21 cellular contexts compared by ENCODE assay signal in the genomic region with DNA sequence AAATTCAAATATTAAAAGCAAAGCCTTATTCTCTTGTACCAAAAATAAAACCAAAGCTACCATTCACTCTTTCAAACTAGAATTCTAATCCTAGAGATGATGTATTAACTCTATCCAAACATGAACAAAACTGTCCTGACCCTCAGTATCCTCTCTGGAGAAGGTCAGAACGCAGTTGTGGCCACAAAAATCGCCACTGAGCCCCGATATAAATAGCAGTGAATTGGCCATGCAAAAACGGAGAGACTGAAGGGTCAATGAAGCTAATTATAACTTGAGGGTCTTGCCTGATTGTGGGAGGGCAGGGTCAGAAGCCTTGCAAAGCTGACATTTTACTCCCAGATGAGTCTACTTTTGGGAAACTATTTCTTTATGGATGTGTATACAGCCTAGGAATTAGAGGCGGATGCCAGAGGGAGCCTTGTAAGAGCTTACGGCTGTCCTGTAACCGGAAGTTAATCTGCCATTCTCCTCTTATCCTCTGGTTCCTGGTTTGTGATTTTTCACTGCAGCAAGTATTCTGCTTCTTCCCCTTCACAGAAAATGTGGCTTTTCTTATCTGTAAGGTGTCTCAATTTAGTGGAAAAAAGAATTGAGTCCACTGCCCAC. TPM values are rescaled to one million over a fixed set of nuclear protein-coding genes. Genes with fewer than 3 reads are reported as not detected.
A peak's percentile ranks its signal among the peaks of the same experiment; 100 is the strongest.
DNase-seq lines count a peak whose midpoint lies in the region; ATAC-seq, FAIRE-seq and TF ChIP-seq lines count a peak whose summit lies in the region.
"Had no signal": no experiment of that assay in that cellular context is flagged by ENCODE, and none has a peak within 500 bp of the region (broad histone marks: within the 10 kb centered on the region; RNA-seq: fewer than 3 reads in every experiment).

No MANE protein-coding gene starts in this region.

- H3K36me3 ChIP-seq in H1 (ENCODE audit: control insufficient read depth in 2 of 4, insufficient read depth in 4 of 4, low read length in 3 of 4) = no peaks in the 10 kb centered on the region
- no peaks in the 10 kb centered on the region for H3K36me3 ChIP-seq in HepG2 (replicated peaks in 1 of 2; ENCODE audit: control insufficient read depth in 1 of 2, insufficient read depth in 2 of 2, low read length in 2 of 2)
- H3K36me3 ChIP-seq: ascending aorta, uterus had no signal

- H2BK120ac ChIP-seq in H1 (replicated peaks; ENCODE audit: low read depth, low read length) = no peak overlapping the region

- no peaks in the 10 kb centered on the region for H3K36me3 Mint-ChIP-seq in activated T-cell treated with anti-CD3 and anti-CD28 coated beads, Interleukin-2, amount 50 U/mL, for 24 hours (ENCODE audit: low read depth)

- H3K4me1 ChIP-seq in H1 (replicated peaks in 1 of 4; ENCODE audit: control insufficient read depth in 3 of 4, insufficient read depth in 4 of 4, low read length in 3 of 4) = no peaks in the 10 kb centered on the region
- 0 out of 2 replicates have a peak, but pooled peaks cover 7% of the 10 kb centered on the region for H3K4me1 ChIP-seq in HepG2 (ENCODE audit: insufficient read depth, low read length)
- H3K4me1 ChIP-seq: ascending aorta, uterus had no signal

- no peak overlapping the region for H2BK5ac ChIP-seq in H1 (ENCODE audit: low read depth, low read length)

- H3K23me2 ChIP-seq in H1 (ENCODE audit: low read depth, low read length) = no peaks in the 10 kb centered on the region

- ATAC-seq in HepG2 = peak; percentile 37; the same call in 2 of the 3 replicates
- ATAC-seq in HG03457 (IDR thresholded peaks at IDR 0.05; ENCODE audit: unreplicated experiment) = no peak
- ATAC-seq in HG02840 (IDR thresholded peaks at IDR 0.05; ENCODE audit: low FRiP score, unreplicated experiment) = no peak
- ATAC-seq: HCT116; stimulated activated naive CD8-positive, alpha-beta T cell treated with anti-CD3 and anti-CD28 coated beads, Interleukin-15, amount 100 ng/mL, for 72 hours had no signal

- H3K9me3 ChIP-seq in H1 (ENCODE audit: insufficient read depth in 2 of 2, low read depth in 1 of 2, low read length in 1 of 2) = no peaks in the 10 kb centered on the region
- no peaks in the 10 kb centered on the region for H3K9me3 ChIP-seq in HepG2 (ENCODE audit: low read length)
- H3K9me3 ChIP-seq: ascending aorta, SK-N-SH, uterus had no signal

- no peak overlapping the region for H2AK5ac ChIP-seq in H1 (ENCODE audit: low read depth, low read length)

- no peak overlapping the region for H2BK15ac ChIP-seq in H1 (ENCODE audit: low read length)

- H4K20me1 ChIP-seq in H1 (replicated peaks in 1 of 2; ENCODE audit: control insufficient read depth in 1 of 2, insufficient read depth in 2 of 2, low read length in 2 of 2) = no peaks in the 10 kb centered on the region
- H4K20me1 ChIP-seq in HepG2 (ENCODE audit: insufficient read depth, low read length) = no peaks in the 10 kb centered on the region

- no peak overlapping the region for H3K27ac Mint-ChIP-seq in activated T-cell treated with anti-CD3 and anti-CD28 coated beads, Interleukin-2, amount 50 U/mL, for 24 hours
- H3K27ac Mint-ChIP-seq: activated CD4-positive, alpha-beta T cell treated with anti-CD3 and anti-CD28 coated beads, Interleukin-2, amount 10 ng/mL, durations not matched to agents 7 days and 5 days; nephron progenitor cell; stimulated activated naive CD8-positive, alpha-beta T cell treated with anti-CD3 and anti-CD28 coated beads, Interleukin-15, amount 100 ng/mL, for 72 hours had no signal

- BruUV-seq in HepG2 (replicated peaks; lab: Mats Ljungman, UMichigan) = no TSS peak

- TF ChIP-seq EP300 in H1 (IDR thresholded peaks at IDR 0.05; ENCODE audit: borderline replicate concordance in 1 of 2, low read depth in 2 of 2, low read length in 2 of 2) (no peak), HepG2 (IDR thresholded peaks at IDR 0.05; ENCODE audit: low read depth in 2 of 2, low read length in 2 of 2) (no peak), HepG2 (CRISPR knock-in tag; IDR thresholded peaks at IDR 0.05; ENCODE audit: borderline replicate concordance) (no peak)

- no peak for TF ChIP-seq CTCF in H1 (IDR thresholded peaks at IDR 0.05; ENCODE audit: control extremely low read depth in 1 of 3, insufficient read depth in 1 of 3, low read depth in 1 of 3, low read length in 3 of 3)
- no peak for TF ChIP-seq CTCF in HepG2 (CRISPR knock-in tag; IDR thresholded peaks at IDR 0.05)

- H3K27me3 ChIP-seq in H1 (replicated peaks in 1 of 4; ENCODE audit: control insufficient read depth in 3 of 4, extremely low read depth in 1 of 4, insufficient read depth in 3 of 4, low read length in 3 of 4) (no peaks in the 10 kb centered on the region), HepG2 (ENCODE audit: control insufficient read depth in 1 of 2, insufficient read depth in 2 of 2, low read length in 2 of 2) (peaks cover 0 to 12% of the 10 kb centered on the region in 2 experiments; a peak in 3 of 5 replicates)
- H3K27me3 ChIP-seq: ascending aorta, uterus had no signal

- no peak overlapping the region for H3K18ac ChIP-seq in H1 (ENCODE audit: extremely low read depth, low read length)

- no peak overlapping the region for H4K8ac ChIP-seq in H1 (ENCODE audit: extremely low read depth, insufficient read depth, low read length)

- H3K14ac ChIP-seq in H1 (ENCODE audit: insufficient read length) = no peak overlapping the region

- TF ChIP-seq RAD21 in H1 (IDR thresholded peaks at IDR 0.05 in 1 of 2, conservative IDR thresholded peaks at IDR 0.05 in 1 of 2; ENCODE audit: low read depth in 2 of 2, low read length in 2 of 2) = no peak
- no peak for TF ChIP-seq RAD21 in HepG2 (CRISPR knock-in tag; IDR thresholded peaks at IDR 0.05)

- H3K4me2 ChIP-seq in H1 (ENCODE audit: insufficient read depth in 1 of 2, low read depth in 2 of 2, low read length in 2 of 2) = no peak overlapping the region
- peak overlapping the region; percentile 42 for H3K4me2 ChIP-seq in HepG2 (ENCODE audit: low read depth, low read length)
- H3K4me2 ChIP-seq: SK-N-SH had no signal

- intact Hi-C loops in HepG2 (cut with micrococcal nuclease; ENCODE audit: unreplicated experiment) = no loop called here

- no peaks in the 10 kb centered on the region for H3K79me2 ChIP-seq in H1 (ENCODE audit: control insufficient read depth in 1 of 2, insufficient read depth in 2 of 2, low read length in 2 of 2)
- H3K79me2 ChIP-seq in HepG2 (ENCODE audit: insufficient read depth, low read length) = no peaks in the 10 kb centered on the region

- no peak overlapping the region for H3K4ac ChIP-seq in H1 (replicated peaks; ENCODE audit: insufficient read length, low read depth, low read length)

- DNase-seq in CD1c-positive myeloid dendritic cell (ENCODE audit: extremely low spot score) = peak; percentile 29
- DNase-seq in OCI-M1 (lab: John Stamatoyannopoulos, UW) = peak; percentile 46
- DNase-seq in H1 (ENCODE audit: low read depth in 1 of 2, low spot score in 2 of 2) = no peak
- no peak for DNase-seq in HepG2 (ENCODE audit: low spot score)
- no peak for DNase-seq in activated T-cell treated with anti-CD3 and anti-CD28 coated beads, Interleukin-2, amount 50 U/mL, for 24 hours
- DNase-seq in SHP77 treated with DMSO at 0.1 percent for 48 hours (lab: John Stamatoyannopoulos, UW) = no peak
- DNase-seq: activated CD4-positive, alpha-beta T cell treated with anti-CD3 and anti-CD28 coated beads, Interleukin-2, amount 10 ng/mL, durations not matched to agents 7 days and 5 days; activated naive CD4-positive, alpha-beta T cell; cortex of kidney; NCI-H187 treated with DMSO at 0.1 percent for 48 hours; NCI-H510A; nephron progenitor cell; SK-N-SH; stimulated activated naive CD8-positive, alpha-beta T cell treated with anti-CD3 and anti-CD28 coated beads, Interleukin-15, amount 100 ng/mL, for 72 hours; uterus had no signal

- H3K9me3 Mint-ChIP-seq in activated T-cell treated with anti-CD3 and anti-CD28 coated beads, Interleukin-2, amount 50 U/mL, for 24 hours = no peaks in the 10 kb centered on the region
- H3K9me3 Mint-ChIP-seq: activated CD4-positive, alpha-beta T cell treated with anti-CD3 and anti-CD28 coated beads, Interleukin-2, amount 10 ng/mL, durations not matched to agents 7 days and 5 days; nephron progenitor cell; stimulated activated naive CD8-positive, alpha-beta T cell treated with anti-CD3 and anti-CD28 coated beads, Interleukin-15, amount 100 ng/mL, for 72 hours had no signal

- FAIRE-seq in H1 (lab: Jason Lieb, UNC) (no peak), HepG2 (lab: Jason Lieb, UNC) (no peak)
- FAIRE-seq: GM19239, islet of Langerhans had no signal

- H2AFZ ChIP-seq in H1 (ENCODE audit: low read length) = peak overlapping the region; percentile 75; the same call in 1 of the 2 replicates
- H2AFZ ChIP-seq in HepG2 (ENCODE audit: low read length) = peak overlapping the region; percentile 16

- H3K79me1 ChIP-seq in H1 (ENCODE audit: low read depth, low read length) = no peaks in the 10 kb centered on the region

- no peak overlapping the region for H4K5ac ChIP-seq in H1 (ENCODE audit: insufficient read length, low read depth, low read length)

- POLR2A ChIA-PET in H1 (lab: Charles Lee; ENCODE audit: partially characterized antibody) = no interaction called here
- POLR2A ChIA-PET in HepG2 (lab: Yijun Ruan, JAX) = interaction anchor here (1.1 to 1.2 kb wide), 2 partner anchors 48 to 141 kb away, joined by 3 read pairs; a partner anchor contains a TSS

- H3K4me3 ChIP-seq in H1 (ENCODE audit: extremely low read depth in 1 of 4, insufficient read depth in 2 of 4, low read depth in 3 of 4, low read length in 4 of 4) (no peak overlapping the region), HepG2 (replicated peaks in 1 of 3; ENCODE audit: insufficient read depth in 1 of 3, low read depth in 2 of 3, low read length in 3 of 3) (0 out of 6 replicates have a peak overlapping the region, but pooled peaks of 1 of the 3 experiments have one; percentile 0)
- H3K4me3 ChIP-seq: ascending aorta, uterus had no signal

- H3K4me1 Mint-ChIP-seq in activated T-cell treated with anti-CD3 and anti-CD28 coated beads, Interleukin-2, amount 50 U/mL, for 24 hours (ENCODE audit: low read depth) = no peaks in the 10 kb centered on the region
- H3K4me1 Mint-ChIP-seq: activated CD4-positive, alpha-beta T cell treated with anti-CD3 and anti-CD28 coated beads, Interleukin-2, amount 10 ng/mL, durations not matched to agents 7 days and 5 days; nephron progenitor cell; stimulated activated naive CD8-positive, alpha-beta T cell treated with anti-CD3 and anti-CD28 coated beads, Interleukin-15, amount 100 ng/mL, for 72 hours had no signal

- CTCF ChIA-PET in H1 (lab: Charles Lee; ENCODE audit: partially characterized antibody) (interaction anchor here (0.8 to 5.1 kb wide), 8 partner anchors 21 to 465 kb away, joined by 3 to 33 read pairs (median 3); no protein-coding TSS in a partner anchor), HepG2 (lab: Yijun Ruan, JAX; ENCODE audit: low intra/inter-chr PET ratio, low total read pairs) (no interaction called here)

- no peak overlapping the region for H2BK12ac ChIP-seq in H1 (ENCODE audit: low read depth, low read length)

- TF ChIP-seq POLR2A in H1 (IDR thresholded peaks at IDR 0.05; ENCODE audit: control extremely low read depth in 1 of 2, low read depth in 2 of 2, low read length in 2 of 2) (no peak), HepG2 (IDR thresholded peaks at IDR 0.05; ENCODE audit: insufficient read depth in 1 of 2, low read depth in 2 of 2, low read length in 2 of 2) (no peak)

- H3K23ac ChIP-seq in H1 (ENCODE audit: insufficient read length) = no peak overlapping the region

- H4K91ac ChIP-seq in H1 (replicated peaks; ENCODE audit: insufficient read length, low read length) = no peak overlapping the region

- H3K27ac ChIP-seq in H1 (ENCODE audit: low read depth, low read length) (no peak overlapping the region), HepG2 (ENCODE audit: extremely low read length, insufficient read depth, low read length) (no peak overlapping the region)
- H3K27ac ChIP-seq: ascending aorta, uterus had no signal

- no peak overlapping the region for H2BK20ac ChIP-seq in H1 (ENCODE audit: low read length)

- H3K56ac ChIP-seq in H1 (replicated peaks; ENCODE audit: insufficient read length, low read depth, low read length) = no peak overlapping the region

- H3K9ac ChIP-seq in H1 (replicated peaks in 1 of 4; ENCODE audit: extremely low read depth in 1 of 4, low read depth in 3 of 4, low read length in 3 of 4) = no peak overlapping the region
- no peak overlapping the region for H3K9ac ChIP-seq in HepG2 (ENCODE audit: insufficient read depth, low read depth, low read length)
- H3K9ac ChIP-seq: SK-N-SH had no signal

- peaks cover 30% of the 10 kb centered on the region for H3K27me3 Mint-ChIP-seq in activated T-cell treated with anti-CD3 and anti-CD28 coated beads, Interleukin-2, amount 50 U/mL, for 24 hours
- H3K27me3 Mint-ChIP-seq: stimulated activated naive CD8-positive, alpha-beta T cell treated with anti-CD3 and anti-CD28 coated beads, Interleukin-15, amount 100 ng/mL, for 72 hours had no signal

- in situ Hi-C loops in HepG2 (cut with HindIII; ENCODE audit: extremely low pct_ligation_motif_present, low pct_unique_long_range_greater_than_20kb) = no loop called here

- 93% methylated on average over 7 of the region's 7 CpGs; no CpG with 5 or more reads in 1 of the 2 experiments for WGBS in H1 (ENCODE audit: extremely low coverage in 1 of 2, insufficient coverage in 1 of 2, insufficient read length in 1 of 2, insufficient replicate concordance in 2 of 2, low coverage in 1 of 2, low lambda C conversion rate in 2 of 2, missing lambda C conversion rate in 1 of 2), 2 experiments
- 34% methylated on average over 7 of the region's 7 CpGs for WGBS in HepG2 (ENCODE audit: low lambda C conversion rate)

- H3K4me3 Mint-ChIP-seq in activated T-cell treated with anti-CD3 and anti-CD28 coated beads, Interleukin-2, amount 50 U/mL, for 24 hours = no peak overlapping the region
- H3K4me3 Mint-ChIP-seq: activated CD4-positive, alpha-beta T cell treated with anti-CD3 and anti-CD28 coated beads, Interleukin-2, amount 10 ng/mL, durations not matched to agents 7 days and 5 days; nephron progenitor cell; stimulated activated naive CD8-positive, alpha-beta T cell treated with anti-CD3 and anti-CD28 coated beads, Interleukin-15, amount 100 ng/mL, for 72 hours had no signal

RNA-seq across cellular contexts. Expression of a gene that starts 28.1 kb away (rescaled TPM):
- total RNA-seq in H1 (2021; fragmentation: NEBNext Ultra II Directional; extraction: Animal tissue kit (Norgen Biotek cat#: 25700)) = not detected in 2 replicates
- polyA plus RNA-seq in H1 (2011; rRNA removed) (0.03 TPM in 2 replicates), HepG2 (2011; rRNA removed) (28.1 and 38.8 TPM in 2 replicates)
- polyA plus RNA-seq in H1 (2011; cell fraction: cytosol; rRNA removed) = not detected
- polyA plus RNA-seq in H1 (2011; cell fraction: nucleus; rRNA removed) = not detected
- 0.07 TPM in 1 of 4 replicates, not detected in the others for polyA plus RNA-seq in H1 (2012, experiment 1 of 2)
- polyA plus RNA-seq in H1 (2012, experiment 2 of 2) = not detected
- polyA plus RNA-seq in H1 (2013, experiment 1 of 2) = 0.02 TPM
- polyA plus RNA-seq in H1 (2013, experiment 2 of 2) = 0.02 TPM
- 0.13 TPM in 1 of 2 replicates, not detected in the other for polyA minus RNA-seq in H1 (2011; rRNA and poly(A)+ RNA removed)
- not detected for polyA minus RNA-seq in H1 (2011; cell fraction: cytosol; rRNA and poly(A)+ RNA removed)
- not detected for polyA minus RNA-seq in H1 (2011; cell fraction: nucleus; rRNA and poly(A)+ RNA removed)
- 7.6 and 11.2 TPM in 2 replicates for total RNA-seq in HepG2 (2016; rRNA removed; fragmentation: Illumina TruSeq; extraction: Trizol)
- 0.97 and 1.1 TPM in 2 replicates for total RNA-seq in HepG2 (2016; cell fraction: cytosol; rRNA removed; fragmentation: Illumina TruSeq; extraction: Trizol; ENCODE audit: low read depth)
- 8.2 and 10.1 TPM in 2 replicates for total RNA-seq in HepG2 (2016; cell fraction: insoluble cytoplasmic fraction; rRNA removed; fragmentation: Illumina TruSeq; extraction: Trizol)
- total RNA-seq in HepG2 (2016; cell fraction: membrane; rRNA removed; fragmentation: Illumina TruSeq; extraction: Trizol) = 3.2 and 3.5 TPM in 2 replicates
- total RNA-seq in HepG2 (2016; cell fraction: nucleus; rRNA removed; fragmentation: Illumina TruSeq; extraction: Trizol) = 5.9 and 6.7 TPM in 2 replicates
- polyA plus RNA-seq in HepG2 (2011; cell fraction: cytosol; rRNA removed) = 23.7 and 37.4 TPM in 2 replicates
- 11.3 and 13.2 TPM in 2 replicates for polyA plus RNA-seq in HepG2 (2011; cell fraction: nucleus; rRNA removed)
- 8.9 and 16.7 TPM in 2 replicates for polyA plus RNA-seq in HepG2 (2012)
- polyA plus RNA-seq in HepG2 (2016; cell fraction: cytosol; fragmentation: Illumina TruSeq; extraction: Trizol; ENCODE audit: low read depth) = 0.40 and 0.45 TPM in 2 replicates
- polyA plus RNA-seq in HepG2 (2016; cell fraction: insoluble cytoplasmic fraction; fragmentation: Illumina TruSeq; extraction: Trizol; ENCODE audit: low read depth) = 10.7 and 12.0 TPM in 2 replicates
- polyA plus RNA-seq in HepG2 (2016; cell fraction: membrane; fragmentation: Illumina TruSeq; extraction: Trizol; ENCODE audit: low read depth) = 0.98 and 1.5 TPM in 2 replicates
- polyA plus RNA-seq in HepG2 (2016; cell fraction: nucleus; fragmentation: Illumina TruSeq; extraction: Trizol; ENCODE audit: insufficient read depth, low read depth) = 5.7 and 6.3 TPM in 2 replicates
- polyA minus RNA-seq in HepG2 (2011; rRNA and poly(A)+ RNA removed; ENCODE audit: low replicate concordance) = 0.35 and 65.9 TPM in 2 replicates
- 29.7 and 43.4 TPM in 2 replicates for polyA minus RNA-seq in HepG2 (2011; cell fraction: cytosol; rRNA and poly(A)+ RNA removed)
- 25.8 and 27.7 TPM in 2 replicates for polyA minus RNA-seq in HepG2 (2011; cell fraction: nucleus; rRNA and poly(A)+ RNA removed)
- total RNA-seq: activated CD4-positive, alpha-beta T cell treated with anti-CD3 and anti-CD28 coated beads, Interleukin-2, amount 10 ng/mL, durations not matched to agents 7 days and 5 days had no signal

Comparison
In these comparisons a context has a peak if more than half of its experiments do, and no peak if none do; other contexts are left out.
1. DNase-seq: peak in CD1c-positive myeloid dendritic cell (single experiment) and OCI-M1 (single experiment); none in H1 (0 of 2), HepG2 (single experiment), activated T-cell treated with anti-CD3 and anti-CD28 coated beads, Interleukin-2, amount 50 U/mL, for 24 hours (single experiment) and SHP77 treated with DMSO at 0.1 percent for 48 hours (single experiment).